Comparison of ENCODE assay signal across 9 cellular contexts in the genomic region with DNA sequence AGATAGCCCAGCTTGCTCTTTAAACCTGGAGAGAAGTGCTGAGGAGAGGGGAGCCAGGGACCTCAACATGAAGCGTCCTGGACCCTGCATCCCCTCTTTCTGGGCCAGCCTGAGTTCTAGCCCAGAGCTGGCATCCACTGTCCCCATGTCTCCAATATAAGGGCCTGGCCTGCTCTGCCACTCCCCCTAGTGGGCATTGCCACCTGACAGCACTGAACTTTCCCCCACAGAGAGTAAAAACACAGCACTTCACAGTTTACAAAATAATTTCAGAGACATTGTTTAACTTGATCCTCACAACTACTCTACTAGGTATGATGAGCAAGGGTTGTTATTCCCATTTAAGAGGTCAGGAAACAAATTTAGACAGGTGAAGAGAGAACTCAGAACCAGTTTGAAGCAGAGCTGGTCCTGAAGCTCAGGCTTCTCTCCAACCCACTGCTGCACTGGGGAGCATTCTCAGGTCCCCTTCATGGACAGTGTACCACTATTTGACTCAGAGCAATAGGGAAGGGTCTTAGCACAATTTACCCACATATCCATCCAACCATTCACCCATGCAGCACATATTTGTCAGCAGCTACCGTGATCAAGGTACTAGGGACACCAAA.
DNase-seq lines count a peak whose midpoint lies in the region; ATAC-seq, FAIRE-seq and TF ChIP-seq lines count a peak whose summit lies in the region.
"Had no signal": no experiment of that assay in that cellular context is flagged by ENCODE, and none has a peak within 500 bp of the region (broad histone marks: within the 10 kb centered on the region; RNA-seq: fewer than 3 reads in every experiment).

No MANE protein-coding gene starts in this region.

- TF ChIP-seq CTCF in astrocyte (IDR thresholded peaks at IDR 0.05; ENCODE audit: insufficient read depth, low read depth, low read length) = peak; percentile 50
- TF ChIP-seq CTCF in keratinocyte (optimal IDR thresholded peaks at IDR 0.05 in 1 of 3, IDR thresholded peaks at IDR 0.05 in 1 of 3, conservative IDR thresholded peaks at IDR 0.05 in 1 of 3; ENCODE audit: extremely low read depth in 1 of 3, insufficient read depth in 2 of 3, low read length in 3 of 3) = peak; percentile 67 to 83 (median 74)
- peak; percentile 54 for TF ChIP-seq CTCF in upper lobe of right lung (IDR thresholded peaks at IDR 0.05)

- H3K4me1 ChIP-seq in astrocyte (ENCODE audit: insufficient read depth, low read length) (no peaks in the 10 kb centered on the region), keratinocyte (ENCODE audit: control insufficient read depth, extremely low read depth, insufficient read depth, low read length) (no peaks in the 10 kb centered on the region), upper lobe of right lung (no peaks in the 10 kb centered on the region)
- H3K4me1 ChIP-seq: BLaER1 had no signal

- H3K27ac ChIP-seq in astrocyte (ENCODE audit: low read depth, low read length) (no peak overlapping the region), keratinocyte (ENCODE audit: control insufficient read depth, insufficient read depth, low read length) (no peak overlapping the region), upper lobe of right lung (no peak overlapping the region)
- H3K27ac ChIP-seq: BLaER1 had no signal

- H3K27me3 Mint-ChIP-seq in astrocyte (ENCODE audit: low read depth, unreplicated experiment) = peaks cover 15% of the 10 kb centered on the region

- H2AFZ ChIP-seq in astrocyte (ENCODE audit: low read depth, low read length) (no peak overlapping the region), keratinocyte (ENCODE audit: control insufficient read depth, low read length) (no peak overlapping the region)

- H3K27me3 ChIP-seq in astrocyte (ENCODE audit: insufficient read depth, low read length) (no peaks in the 10 kb centered on the region), keratinocyte (ENCODE audit: control insufficient read depth, extremely low read depth, insufficient read depth, low read length) (no peaks in the 10 kb centered on the region), upper lobe of right lung (no peaks in the 10 kb centered on the region)
- H3K27me3 ChIP-seq: BLaER1 had no signal

- no peaks in the 10 kb centered on the region for H3K9me3 Mint-ChIP-seq in astrocyte (ENCODE audit: unreplicated experiment)

- dilution Hi-C loops in keratinocyte (cut with MboI; ENCODE audit: extremely low pct_ligation_motif_present, low sequenced_read_pairs) = no loop called here

- H3K36me3 ChIP-seq in astrocyte (ENCODE audit: insufficient read depth, low read length) (no peaks in the 10 kb centered on the region), keratinocyte (ENCODE audit: control insufficient read depth in 2 of 2, extremely low read depth in 1 of 2, insufficient read depth in 2 of 2, low read length in 2 of 2) (no peaks in the 10 kb centered on the region), upper lobe of right lung (no peaks in the 10 kb centered on the region)
- H3K36me3 ChIP-seq: BLaER1 had no signal

- no peak overlapping the region for H3K4me3 Mint-ChIP-seq in astrocyte (ENCODE audit: unreplicated experiment)

- H3K4me2 ChIP-seq in astrocyte (ENCODE audit: low read length) = no peak overlapping the region
- no peak overlapping the region for H3K4me2 ChIP-seq in keratinocyte (ENCODE audit: control insufficient read depth, extremely low read depth, insufficient read depth, low read depth, low read length)
- H3K4me2 ChIP-seq: BLaER1 had no signal

- no peak overlapping the region for H3K9ac ChIP-seq in astrocyte (ENCODE audit: low read length)
- no peak overlapping the region for H3K9ac ChIP-seq in keratinocyte (ENCODE audit: control insufficient read depth, extremely low read depth, insufficient read depth, low read length)
- H3K9ac ChIP-seq: BLaER1 had no signal

- ATAC-seq in GM21619 (IDR thresholded peaks at IDR 0.05; ENCODE audit: unreplicated experiment) = peak; percentile 65
- peak; percentile 83 for ATAC-seq in upper lobe of right lung
- ATAC-seq in HG03520 (IDR thresholded peaks at IDR 0.05; ENCODE audit: unreplicated experiment) = no peak

- H3K9me1 ChIP-seq in keratinocyte (ENCODE audit: control insufficient read depth, extremely low read depth, insufficient read depth, low read length) = no peaks in the 10 kb centered on the region

- no peaks in the 10 kb centered on the region for H3K9me3 ChIP-seq in astrocyte (ENCODE audit: insufficient read depth, low read depth, low read length)
- no peaks in the 10 kb centered on the region for H3K9me3 ChIP-seq in keratinocyte (ENCODE audit: control insufficient read depth, low read depth, low read length)
- H3K9me3 ChIP-seq in upper lobe of right lung = no peaks in the 10 kb centered on the region
- H3K9me3 ChIP-seq: BLaER1 had no signal

- H4K20me1 ChIP-seq in astrocyte (ENCODE audit: insufficient read depth, low read length) (no peaks in the 10 kb centered on the region), keratinocyte (ENCODE audit: control insufficient read depth, extremely low read depth, insufficient read depth, low read length) (no peaks in the 10 kb centered on the region)

- FAIRE-seq in astrocyte (lab: Jason Lieb, UNC) = no peak
- no peak for FAIRE-seq in keratinocyte (lab: Jason Lieb, UNC)

- H3K4me3 ChIP-seq in astrocyte (ENCODE audit: insufficient read depth, low read depth, low read length) = no peak overlapping the region
- H3K4me3 ChIP-seq in keratinocyte (ENCODE audit: control insufficient read depth in 2 of 3, extremely low read depth in 1 of 3, insufficient read depth in 2 of 3, low read depth in 1 of 3, low read length in 3 of 3) = no peak overlapping the region
- no peak overlapping the region for H3K4me3 ChIP-seq in upper lobe of right lung
- H3K4me3 ChIP-seq: BLaER1 had no signal

- H3K36me3 Mint-ChIP-seq in astrocyte (ENCODE audit: low read depth, unreplicated experiment) = no peaks in the 10 kb centered on the region

- no peak overlapping the region for H3K27ac Mint-ChIP-seq in astrocyte (ENCODE audit: unreplicated experiment)

- H3K79me2 ChIP-seq in astrocyte (ENCODE audit: insufficient read depth, low read length) (no peaks in the 10 kb centered on the region), keratinocyte (ENCODE audit: control insufficient read depth, insufficient read depth, low read length) (no peaks in the 10 kb centered on the region)

- intact Hi-C loops in upper lobe of right lung (cut with DNase I) = no loop called here

- peaks cover 5% of the 10 kb centered on the region for H3K4me1 Mint-ChIP-seq in astrocyte (ENCODE audit: low read depth, unreplicated experiment)

- DNase-seq in NCI-H1436 (lab: John Stamatoyannopoulos, UW) (peak; percentile 70), NCI-H1436 treated with DMSO at 0.1 percent for 48 hours (lab: John Stamatoyannopoulos, UW) (no peak), NCI-H1694 (lab: John Stamatoyannopoulos, UW) (peak; percentile 50), astrocyte (ENCODE audit: low read depth) (no peak), keratinocyte (ENCODE audit: low read depth, low spot score) (no peak), upper lobe of right lung (peak; percentile 68)

Comparison
In these comparisons a context has a peak if more than half of its experiments do, and no peak if none do; other contexts are left out.
1. DNase-seq: peak in NCI-H1436 (single experiment), NCI-H1694 (single experiment) and upper lobe of right lung (single experiment); none in NCI-H1436 treated with DMSO at 0.1 percent for 48 hours (single experiment), astrocyte (single experiment) and keratinocyte (single experiment).
2. Peak in every context shown above with its lines, with median percentiles within 50 percentile points of each other: CTCF ChIP-seq.